Comparison of ENCODE assay signal across 9 cellular contexts in the genomic region with DNA sequence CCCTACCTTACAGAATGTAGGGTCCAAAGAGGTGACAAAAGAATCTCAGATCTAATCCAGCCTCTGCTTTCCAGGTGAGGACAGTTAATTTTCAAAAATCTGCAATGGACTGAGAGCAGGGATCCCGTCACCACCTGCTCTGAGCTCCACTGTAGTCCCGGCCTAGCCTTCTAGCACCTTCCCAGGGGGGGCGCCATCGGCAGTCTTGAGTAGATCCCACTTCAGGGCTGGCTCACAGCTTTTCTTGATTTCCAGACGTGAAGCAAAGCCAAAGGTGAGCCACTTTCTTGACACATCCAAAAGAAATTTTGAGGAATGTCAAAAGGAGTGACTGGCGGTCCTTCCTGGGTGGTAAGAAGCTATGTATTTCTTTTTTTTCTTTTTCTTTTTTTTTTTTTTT.
DNase-seq lines count a peak whose midpoint lies in the region; ATAC-seq and TF ChIP-seq lines count a peak whose summit lies in the region.
"Had no signal": no experiment of that assay in that cellular context is flagged by ENCODE, and none has a peak within 500 bp of the region (broad histone marks: within the 10 kb centered on the region; RNA-seq: fewer than 3 reads in every experiment).

No MANE protein-coding gene starts in this region.

- no peaks in the 10 kb centered on the region for H3K27me3 ChIP-seq in PC-3 (ENCODE audit: low read length)
- H3K27me3 ChIP-seq: SJSA1 had no signal

- H2AFZ ChIP-seq in PC-3 (ENCODE audit: low read length) = no peak overlapping the region

- H3K4me2 ChIP-seq in PC-3 (ENCODE audit: low read length) = no peak overlapping the region

- no peaks in the 10 kb centered on the region for H3K36me3 ChIP-seq in PC-3 (ENCODE audit: low read depth, low read length)
- H3K36me3 ChIP-seq: SJSA1 had no signal

- no peaks in the 10 kb centered on the region for H3K9me3 ChIP-seq in PC-3 (ENCODE audit: low read length)
- H3K9me3 ChIP-seq: SJSA1 had no signal

- POLR2A ChIA-PET in PC-3 (lab: Charles Lee; ENCODE audit: unreplicated experiment) = interaction anchor here (0.7 kb wide), 1 partner anchor 119 kb away, joined by 4 read pairs; no protein-coding TSS in a partner anchor

- H3K4me3 ChIP-seq in PC-3 (ENCODE audit: low read length) (no peak overlapping the region), coronary artery (no peak overlapping the region)
- H3K4me3 ChIP-seq: SJSA1 had no signal

- H3K4me1 ChIP-seq in PC-3 (ENCODE audit: insufficient read depth, low read length) = no peaks in the 10 kb centered on the region
- H3K4me1 ChIP-seq: SJSA1 had no signal

- no peaks in the 10 kb centered on the region for H3K9me2 ChIP-seq in PC-3 (replicated peaks; ENCODE audit: low read length)

- ATAC-seq in PC-3 (peak; percentile 35; the same call in 1 of the 2 replicates), HG03378 (IDR thresholded peaks at IDR 0.05; ENCODE audit: unreplicated experiment) (no peak)

- no peaks in the 10 kb centered on the region for H4K20me1 ChIP-seq in PC-3 (ENCODE audit: low read length)

- DNase-seq in NCI-H748 (lab: John Stamatoyannopoulos, UW; ENCODE audit: unreplicated experiment) (peak; percentile 34), NCI-H748 treated with DMSO at 0.1 percent for 48 hours (lab: John Stamatoyannopoulos, UW) (no peak), PC-3 (peak; percentile 33), fibroblast of gingiva (ENCODE audit: low read depth) (peak; percentile 10), caudate nucleus (lab: John Stamatoyannopoulos, UW) (no peak), coronary artery (ENCODE audit: low spot score) (no peak)
- DNase-seq in stimulated activated CD8-positive, alpha-beta memory T cell treated with anti-CD3 and anti-CD28 coated beads, Interleukin-4, amount 100 ng/mL, for 48 hours = peak; percentile 72

- peak; percentile 48 for TF ChIP-seq CTCF in PC-3 (conservative IDR thresholded peaks at IDR 0.05; ENCODE audit: low read depth, low read length)
- no peak for TF ChIP-seq CTCF in coronary artery (IDR thresholded peaks at IDR 0.05)

- intact Hi-C loops in PC-3 (cut with micrococcal nuclease) = loop anchor here (1.0 to 10.0 kb wide), 6 partner anchors 67 to 812 kb away; no protein-coding TSS in a partner anchor

- CTCF ChIA-PET in PC-3 (lab: Charles Lee) = interaction anchor here (0.6 to 1.4 kb wide), 9 partner anchors 19 to 811 kb away, joined by 3 to 7 read pairs (median 4); no protein-coding TSS in a partner anchor

- no peaks in the 10 kb centered on the region for H3K79me2 ChIP-seq in PC-3 (ENCODE audit: low read length)

- no peaks in the 10 kb centered on the region for H3F3A ChIP-seq in PC-3 (ENCODE audit: low read length, unreplicated experiment)

- no peak overlapping the region for H3K27ac ChIP-seq in PC-3 (ENCODE audit: low read length)
- no peak overlapping the region for H3K27ac ChIP-seq in caudate nucleus (ENCODE audit: low read depth, low read length)
- H3K27ac ChIP-seq in coronary artery = no peak overlapping the region
- H3K27ac ChIP-seq: SJSA1 had no signal

- no peak overlapping the region for H3K9ac ChIP-seq in PC-3 (ENCODE audit: low read length)

- BruUV-seq in PC-3 (replicated peaks; lab: Mats Ljungman, UMichigan) = no TSS peak

Comparison
In these comparisons a context has a peak if more than half of its experiments do, and no peak if none do; other contexts are left out.
1. DNase-seq: peak in NCI-H748 (single experiment), PC-3 (single experiment), fibroblast of gingiva (single experiment) and stimulated activated CD8-positive, alpha-beta memory T cell treated with anti-CD3 and anti-CD28 coated beads, Interleukin-4, amount 100 ng/mL, for 48 hours (single experiment); none in NCI-H748 treated with DMSO at 0.1 percent for 48 hours (single experiment), caudate nucleus (0 of 61) and coronary artery (single experiment).